Comparison of ENCODE assay signal across 16 cellular contexts in the genomic region with DNA sequence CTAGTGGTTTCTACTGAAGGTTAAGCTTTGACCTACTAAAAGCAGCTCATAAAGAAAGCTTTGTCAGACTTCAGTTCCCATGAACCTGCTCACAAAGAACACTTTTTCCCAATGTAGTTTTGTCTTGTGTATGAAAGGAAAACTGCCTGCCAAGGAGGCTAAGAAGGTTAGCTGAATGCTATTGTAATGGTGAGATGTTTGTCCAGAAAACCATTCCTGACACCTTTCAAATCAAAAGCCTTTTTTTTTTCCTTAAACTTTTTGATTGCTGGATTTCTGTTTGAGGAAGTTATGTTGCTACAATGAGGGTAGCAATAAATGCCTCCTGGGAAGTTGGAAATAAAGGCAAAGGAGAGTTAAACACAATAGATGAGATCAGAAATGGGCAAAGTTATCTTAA. TPM values are rescaled to one million over a fixed set of nuclear protein-coding genes. Genes with fewer than 3 reads are reported as not detected.
DNase-seq lines count a peak whose midpoint lies in the region; ATAC-seq and TF ChIP-seq lines count a peak whose summit lies in the region.
"Had no signal": no experiment of that assay in that cellular context is flagged by ENCODE, and none has a peak within 500 bp of the region (broad histone marks: within the 10 kb centered on the region; RNA-seq: fewer than 3 reads in every experiment).

No MANE protein-coding gene starts in this region.

- H3K4me3 Mint-ChIP-seq in glutamatergic neuron (ENCODE audit: unreplicated experiment) = no peak overlapping the region
- H3K4me3 Mint-ChIP-seq: activated CD4-positive, alpha-beta memory T cell treated with anti-CD3 and anti-CD28 coated beads, Interleukin-2, amount 10 ng/mL, durations not matched to agents 7 days and 5 days had no signal

- H3K36me3 ChIP-seq in adipocyte (ENCODE audit: control insufficient read depth, insufficient read depth, low read length, severe bottlenecking) = peaks cover 2% of the 10 kb centered on the region
- peaks cover 0 to 57% (median 1%) of the 10 kb centered on the region in 6 donors for H3K36me3 ChIP-seq in spleen

- TF ChIP-seq POLR2A in spleen (IDR thresholded peaks at IDR 0.05) = no peak

- H3K27me3 ChIP-seq in adipocyte (replicated peaks; ENCODE audit: control insufficient read depth, insufficient read depth, low read length) (no peaks in the 10 kb centered on the region), spleen (replicated peaks in 1 of 7) (no peaks in the 10 kb centered on the region)
- H3K27me3 ChIP-seq: heart right ventricle had no signal

- TF ChIP-seq CTCF in fibroblast of pulmonary artery (IDR thresholded peaks at IDR 0.05; ENCODE audit: low read length, missing control alignments) = no peak
- TF ChIP-seq CTCF in glutamatergic neuron (IDR thresholded peaks at IDR 0.05; ENCODE audit: partially characterized antibody, unreplicated experiment) = no peak
- no peak for TF ChIP-seq CTCF in spleen (IDR thresholded peaks at IDR 0.05 in 8 of 11, conservative IDR thresholded peaks at IDR 0.05 in 3 of 11)

- H3K27me3 Mint-ChIP-seq in glutamatergic neuron (ENCODE audit: unreplicated experiment) = no peaks in the 10 kb centered on the region
- H3K27me3 Mint-ChIP-seq: activated CD4-positive, alpha-beta memory T cell treated with anti-CD3 and anti-CD28 coated beads, Interleukin-2, amount 10 ng/mL, durations not matched to agents 7 days and 5 days had no signal

- H3K4me3 ChIP-seq in adipocyte (ENCODE audit: low read length) = no peak overlapping the region
- H3K4me3 ChIP-seq in fibroblast of pulmonary artery (replicated peaks; ENCODE audit: low read depth, low read length) = no peak overlapping the region
- H3K4me3 ChIP-seq in spleen = no peak overlapping the region
- H3K4me3 ChIP-seq: heart right ventricle, skin epidermis had no signal

- H3K9ac ChIP-seq in adipocyte (ENCODE audit: low read length) = peak overlapping the region; percentile 48

- peaks cover 5% of the 10 kb centered on the region for H3K36me3 Mint-ChIP-seq in glutamatergic neuron (ENCODE audit: unreplicated experiment)

- H3K9me3 ChIP-seq in adipocyte (ENCODE audit: control insufficient read depth, low read length) = no peaks in the 10 kb centered on the region
- H3K9me3 ChIP-seq in spleen = no peaks in the 10 kb centered on the region
- H3K9me3 ChIP-seq: Caco-2, heart right ventricle had no signal

- H3K27ac ChIP-seq in spleen = peak overlapping the region in 3 of 8 donors; percentile 50 to 69 (median 64)
- H3K27ac ChIP-seq: RWPE1 had no signal

- no peak for ATAC-seq in GM19324 (IDR thresholded peaks at IDR 0.05; ENCODE audit: low FRiP score, unreplicated experiment)
- ATAC-seq in GM21367 (IDR thresholded peaks at IDR 0.05; ENCODE audit: unreplicated experiment) = no peak
- ATAC-seq: HCT116, heart right ventricle had no signal

- H3K9me3 Mint-ChIP-seq in glutamatergic neuron (ENCODE audit: unreplicated experiment) = no peaks in the 10 kb centered on the region
- H3K9me3 Mint-ChIP-seq: activated CD4-positive, alpha-beta memory T cell treated with anti-CD3 and anti-CD28 coated beads, Interleukin-2, amount 10 ng/mL, durations not matched to agents 7 days and 5 days had no signal

- peak; percentile 54 for DNase-seq in COLO829 (ENCODE audit: low spot score)
- no peak for DNase-seq in adipocyte (ENCODE audit: low read depth)
- peak; percentile 18 for DNase-seq in fibroblast of pulmonary artery (ENCODE audit: low read depth)
- peak; percentile 81 for DNase-seq in pons (ENCODE audit: low spot score)
- DNase-seq in glutamatergic neuron = no peak
- no peak for DNase-seq in spleen
- DNase-seq: activated CD4-positive, alpha-beta memory T cell treated with anti-CD3 and anti-CD28 coated beads, Interleukin-2, amount 10 ng/mL, durations not matched to agents 7 days and 5 days; Caco-2; heart right ventricle; NCI-H187 treated with DMSO at 0.1 percent for 48 hours; NCI-H526 treated with DMSO at 0.1 percent for 48 hours had no signal

- no peak overlapping the region for H3K27ac Mint-ChIP-seq in glutamatergic neuron (ENCODE audit: unreplicated experiment)
- H3K27ac Mint-ChIP-seq: activated CD4-positive, alpha-beta memory T cell treated with anti-CD3 and anti-CD28 coated beads, Interleukin-2, amount 10 ng/mL, durations not matched to agents 7 days and 5 days had no signal

- H3K4me1 Mint-ChIP-seq in glutamatergic neuron (ENCODE audit: low read depth, unreplicated experiment) = no peaks in the 10 kb centered on the region

- intact Hi-C loops in spleen (cut with DNase I; ENCODE audit: low total_unique reads) = no loop called here

- H3K4me1 ChIP-seq in adipocyte (ENCODE audit: control insufficient read depth, insufficient read depth, low read length) (peaks cover 20% of the 10 kb centered on the region), spleen (peaks cover 0 to 17% (median 2%) of the 10 kb centered on the region in 6 donors)
- H3K4me1 ChIP-seq: Caco-2 had no signal

RNA-seq across cellular contexts. Expression of a gene that starts 27.3 kb away (rescaled TPM):
- total RNA-seq in glutamatergic neuron (ENCODE audit: unreplicated experiment) (24.5 TPM), spleen (10 to 100 TPM; 23.7 to 46.6 (median 30.3) TPM)
- polyA plus RNA-seq in spleen = 1 to 10 TPM; 1.1 to 5.0 (median 1.2) TPM

RNA-seq across cellular contexts. Expression of a gene that starts 27.4 kb away (rescaled TPM):
- total RNA-seq in glutamatergic neuron (ENCODE audit: unreplicated experiment) = 25.9 TPM
- 10 to 100 TPM; 22.8 to 39.5 (median 29.3) TPM for total RNA-seq in spleen
- 10 to 100 TPM; 23.9 to 35.2 (median 28.8) TPM for polyA plus RNA-seq in spleen

Comparison
In these comparisons a context has a peak if more than half of its experiments do, and no peak if none do; other contexts are left out.
1. DNase-seq: peak in COLO829 (single experiment), fibroblast of pulmonary artery (single experiment) and pons (single experiment); none in adipocyte (single experiment), glutamatergic neuron (single experiment) and spleen (single experiment).